18 cellular contexts compared by ENCODE assay signal in genomic region chr12:53971686-53972085, GRCh38. TPM values are rescaled to one million over a fixed set of nuclear protein-coding genes. Genes with fewer than 3 reads are reported as not detected.
DNase-seq lines count a peak whose midpoint lies in the region; ATAC-seq and TF ChIP-seq lines count a peak whose summit lies in the region.
"Had no signal": no experiment of that assay in that cellular context is flagged by ENCODE, and none has a peak within 500 bp of the region (broad histone marks: within the 10 kb centered on the region; RNA-seq: fewer than 3 reads in every experiment).

No MANE protein-coding gene starts in this region.

- peak overlapping the region; percentile 31 for H3K27ac Mint-ChIP-seq in activated naive CD4-positive, alpha-beta T cell treated with anti-CD3 and anti-CD28 coated beads, Interleukin-2, amount 50 U/mL, for 24 hours
- no peak overlapping the region for H3K27ac Mint-ChIP-seq in activated naive CD4-positive, alpha-beta T cell treated with anti-CD3 and anti-CD28 coated beads for 36 hours
- no peak overlapping the region for H3K27ac Mint-ChIP-seq in nephron progenitor cell
- H3K27ac Mint-ChIP-seq: H9 had no signal

- H3K36me3 ChIP-seq in SJSA1 (peaks cover 44% of the 10 kb centered on the region), suprapubic skin (no peaks in the 10 kb centered on the region), H7 (replicated peaks; ENCODE audit: control insufficient read depth, insufficient read depth, low read length) (no peaks in the 10 kb centered on the region)

- ATAC-seq in HG03039 (IDR thresholded peaks at IDR 0.05; ENCODE audit: unreplicated experiment), result no peak
- ATAC-seq: GM12878 had no signal

- H3K27me3 ChIP-seq in SJSA1 (replicated peaks), result no peaks in the 10 kb centered on the region
- peaks cover 82% of the 10 kb centered on the region for H3K27me3 ChIP-seq in suprapubic skin
- peaks cover 100% of the 10 kb centered on the region for H3K27me3 ChIP-seq in H7 (ENCODE audit: control insufficient read depth, insufficient read depth, low read length)

- CTCF ChIA-PET in activated naive CD4-positive, alpha-beta T cell treated with anti-CD3 and anti-CD28 coated beads for 36 hours (lab: Charles Lee), result no interaction called here

- H3K4me3 ChIP-seq in SJSA1 (no peak overlapping the region), suprapubic skin (no peak overlapping the region), H7 (ENCODE audit: insufficient read depth, low read depth, low read length) (no peak overlapping the region)
- H3K4me3 ChIP-seq: GM12878, GM23248 had no signal

- TF ChIP-seq EP300 in suprapubic skin (IDR thresholded peaks at IDR 0.05), result no peak

- intact Hi-C loops in activated naive CD4-positive, alpha-beta T cell treated with anti-CD3 and anti-CD28 coated beads for 36 hours (cut with micrococcal nuclease), result loop anchor here (5.0 kb wide), 1 partner anchor 81 kb away; the partner anchor contains the start of gene HOXC4

- H3K27ac ChIP-seq in SJSA1 (peak overlapping the region; percentile 88; the same call in 1 of the 2 replicates), suprapubic skin (no peak overlapping the region)
- H3K27ac ChIP-seq: C4-2B, GM23248 had no signal

- peaks cover 26% of the 10 kb centered on the region for H3K4me1 Mint-ChIP-seq in activated naive CD4-positive, alpha-beta T cell treated with anti-CD3 and anti-CD28 coated beads, Interleukin-2, amount 50 U/mL, for 24 hours
- peaks cover 25% of the 10 kb centered on the region for H3K4me1 Mint-ChIP-seq in activated naive CD4-positive, alpha-beta T cell treated with anti-CD3 and anti-CD28 coated beads for 36 hours (ENCODE audit: low read depth)
- peaks cover 47% of the 10 kb centered on the region for H3K4me1 Mint-ChIP-seq in nephron progenitor cell

- H3K9me3 Mint-ChIP-seq in activated naive CD4-positive, alpha-beta T cell treated with anti-CD3 and anti-CD28 coated beads, Interleukin-2, amount 50 U/mL, for 24 hours, result no peaks in the 10 kb centered on the region
- H3K9me3 Mint-ChIP-seq in activated naive CD4-positive, alpha-beta T cell treated with anti-CD3 and anti-CD28 coated beads for 36 hours, result peaks cover 2% of the 10 kb centered on the region
- H3K9me3 Mint-ChIP-seq in nephron progenitor cell, result no peaks in the 10 kb centered on the region

- H3K27me3 Mint-ChIP-seq in activated naive CD4-positive, alpha-beta T cell treated with anti-CD3 and anti-CD28 coated beads, Interleukin-2, amount 50 U/mL, for 24 hours, result peaks cover 76% of the 10 kb centered on the region
- peaks cover 85% of the 10 kb centered on the region for H3K27me3 Mint-ChIP-seq in activated naive CD4-positive, alpha-beta T cell treated with anti-CD3 and anti-CD28 coated beads for 36 hours (ENCODE audit: low read depth)
- peaks cover 99% of the 10 kb centered on the region for H3K27me3 Mint-ChIP-seq in nephron progenitor cell (ENCODE audit: low read depth, poor library complexity)

- no peaks in the 10 kb centered on the region for H3K9me3 ChIP-seq in SJSA1 (replicated peaks)
- no peaks in the 10 kb centered on the region for H3K9me3 ChIP-seq in suprapubic skin

- no peak overlapping the region for H3K4me3 Mint-ChIP-seq in activated naive CD4-positive, alpha-beta T cell treated with anti-CD3 and anti-CD28 coated beads, Interleukin-2, amount 50 U/mL, for 24 hours
- no peak overlapping the region for H3K4me3 Mint-ChIP-seq in activated naive CD4-positive, alpha-beta T cell treated with anti-CD3 and anti-CD28 coated beads for 36 hours
- H3K4me3 Mint-ChIP-seq in nephron progenitor cell, result peak overlapping the region; percentile 86
- H3K4me3 Mint-ChIP-seq: B cell, H9 had no signal

- 60% methylated on average over 2 of the region's 2 CpGs for WGBS in suprapubic skin

- no peak for TF ChIP-seq POLR2A in suprapubic skin (IDR thresholded peaks at IDR 0.05)

- peaks cover 63% of the 10 kb centered on the region for H3K4me1 ChIP-seq in SJSA1 (replicated peaks)
- H3K4me1 ChIP-seq in suprapubic skin, result peaks cover 46% of the 10 kb centered on the region

- H3K36me3 Mint-ChIP-seq in activated naive CD4-positive, alpha-beta T cell treated with anti-CD3 and anti-CD28 coated beads, Interleukin-2, amount 50 U/mL, for 24 hours, result peaks cover 5% of the 10 kb centered on the region
- peaks cover 6% of the 10 kb centered on the region for H3K36me3 Mint-ChIP-seq in activated naive CD4-positive, alpha-beta T cell treated with anti-CD3 and anti-CD28 coated beads for 36 hours (ENCODE audit: low read depth)
- no peaks in the 10 kb centered on the region for H3K36me3 Mint-ChIP-seq in nephron progenitor cell (ENCODE audit: low read depth)

- DNase-seq in activated naive CD4-positive, alpha-beta T cell treated with anti-CD3 and anti-CD28 coated beads for 36 hours, result no peak
- DNase-seq in SJSA1 (ENCODE audit: low read depth in 1 of 2, low spot score in 2 of 2), result no peak
- no peak for DNase-seq in nephron progenitor cell
- DNase-seq in suprapubic skin (ENCODE audit: low spot score in 2 of 2), result no peak
- no peak for DNase-seq in H7
- DNase-seq: ACHN; CD4-positive, alpha-beta memory T cell; DMS79; H9 had no signal

- no peak for TF ChIP-seq CTCF in nephron progenitor cell (IDR thresholded peaks at IDR 0.05)
- TF ChIP-seq CTCF in suprapubic skin (IDR thresholded peaks at IDR 0.05), result no peak

RNA-seq across cellular contexts. Expression of gene HOXC11, which starts 1.2 kb away (rescaled TPM):
- not detected for total RNA-seq in activated naive CD4-positive, alpha-beta T cell treated with anti-CD3 and anti-CD28 coated beads for 36 hours
- 4.3 and 4.6 TPM in 2 replicates for total RNA-seq in SJSA1 (2014; rRNA removed; shearing (Covaris generic))
- total RNA-seq in suprapubic skin, result 1 to 10 TPM; 3.1 to 3.7 (median 3.5) TPM
- total RNA-seq in H7 (2014; rRNA removed; shearing (Covaris generic)), result not detected in 2 replicates
- total RNA-seq: B cell; CD4-positive, alpha-beta memory T cell; GM12878; GM23248; H9; HT-29 had no signal

RNA-seq across cellular contexts. Expression of gene HOTAIR, which starts 3.1 kb away (rescaled TPM):
- not detected for total RNA-seq in activated naive CD4-positive, alpha-beta T cell treated with anti-CD3 and anti-CD28 coated beads for 36 hours
- 11.1 and 13.5 TPM in 2 replicates for total RNA-seq in SJSA1 (2014; rRNA removed; shearing (Covaris generic))
- 10 to 100 TPM in 2 of 4 donors, 1 to 10 TPM in 2; 1.4 to 15.7 (median 10.7) TPM for total RNA-seq in suprapubic skin
- not detected in 2 replicates for total RNA-seq in H7 (2014; rRNA removed; shearing (Covaris generic))
- total RNA-seq: B cell; CD4-positive, alpha-beta memory T cell; GM12878; GM23248; H9 had no signal

RNA-seq across cellular contexts. Expression of gene HOXC10, which starts 13.3 kb away (rescaled TPM):
- not detected for total RNA-seq in activated naive CD4-positive, alpha-beta T cell treated with anti-CD3 and anti-CD28 coated beads for 36 hours
- 3.2 and 7.5 TPM in 2 replicates for total RNA-seq in SJSA1 (2014; rRNA removed; shearing (Covaris generic))
- 10 to 100 TPM in 3 of 4 donors, 1 to 10 TPM in 1; 8.8 to 24.7 (median 13.3) TPM for total RNA-seq in suprapubic skin
- not detected in 2 replicates for total RNA-seq in H7 (2014; rRNA removed; shearing (Covaris generic))
- total RNA-seq: B cell; CD4-positive, alpha-beta memory T cell; GM23248; H9; HT-29 had no signal

RNA-seq across cellular contexts. Expression of gene HOXC12, which starts 17.0 kb away (rescaled TPM):
- total RNA-seq in activated naive CD4-positive, alpha-beta T cell treated with anti-CD3 and anti-CD28 coated beads for 36 hours, result not detected
- total RNA-seq in SJSA1 (2014; rRNA removed; shearing (Covaris generic)), result 8.6 and 11.0 TPM in 2 replicates
- 1 to 10 TPM; 3.7 to 6.8 (median 4.7) TPM for total RNA-seq in suprapubic skin
- total RNA-seq in H7 (2014; rRNA removed; shearing (Covaris generic)), result not detected in 2 replicates
- total RNA-seq: A172; B cell; CD4-positive, alpha-beta memory T cell; G401; GM12878; GM23248; H9 had no signal

RNA-seq across cellular contexts. Expression of gene HOXC9, which starts 28.3 kb away (rescaled TPM):
- not detected for total RNA-seq in activated naive CD4-positive, alpha-beta T cell treated with anti-CD3 and anti-CD28 coated beads for 36 hours
- total RNA-seq in SJSA1 (2014; rRNA removed; shearing (Covaris generic)), result 9.6 and 14.2 TPM in 2 replicates
- total RNA-seq in suprapubic skin, result 10 to 100 TPM in 1 of 4 donors, 1 to 10 TPM in 3; 4.9 to 12.2 (median 6.1) TPM
- not detected in 2 replicates for total RNA-seq in H7 (2014; rRNA removed; shearing (Covaris generic))
- total RNA-seq: B cell; CD4-positive, alpha-beta memory T cell; GM12878; H9 had no signal
